In the genomic region with DNA sequence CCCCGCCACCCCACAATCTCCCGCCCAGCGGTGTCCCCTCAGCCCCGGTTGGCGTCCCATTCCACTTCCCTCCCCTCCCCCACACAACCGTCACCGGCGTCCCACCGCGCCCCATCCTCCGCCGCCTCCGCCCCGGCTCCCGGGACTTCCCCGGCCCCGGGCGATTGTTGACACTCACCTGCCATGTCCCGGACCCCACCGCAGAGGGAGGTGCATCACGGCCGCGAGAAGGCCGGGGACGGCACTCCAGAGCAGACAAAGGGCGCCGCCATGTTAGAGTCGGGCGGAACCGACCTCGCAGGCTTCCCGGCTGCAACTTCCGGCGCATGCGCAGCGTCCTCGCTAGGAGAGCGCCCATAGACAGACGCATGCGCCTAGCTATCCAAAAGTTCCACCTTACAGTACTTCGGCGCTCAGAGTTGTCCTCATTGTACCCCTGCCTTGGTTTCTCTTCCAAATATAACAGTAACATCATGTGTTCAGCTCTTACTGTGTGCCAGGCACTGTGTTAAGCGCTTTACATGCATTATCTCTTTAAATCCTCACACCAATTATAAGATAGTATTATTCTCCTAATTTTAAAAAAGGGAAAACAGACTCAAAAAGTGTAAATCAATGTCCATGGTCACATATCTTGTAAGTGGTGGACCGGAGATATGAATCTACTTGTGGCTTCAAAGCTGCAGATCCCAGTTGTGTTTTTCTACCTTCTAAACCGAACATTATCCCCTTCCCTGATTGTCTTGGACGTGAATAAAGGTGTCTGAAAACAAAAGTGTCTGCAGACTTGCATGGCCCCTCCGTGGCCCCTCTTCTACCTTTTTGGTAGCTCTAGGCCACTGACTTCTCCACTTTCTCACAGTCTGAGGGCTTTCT, we compare ENCODE assay signal across 8 cellular contexts. TPM values are rescaled to one million over a fixed set of nuclear protein-coding genes. Genes with fewer than 3 reads are reported as not detected.
DNase-seq lines count a peak whose midpoint lies in the region; ATAC-seq and TF ChIP-seq lines count a peak whose summit lies in the region.

A gene (minus strand): TSS at position 297 of the 876 bp plus-strand sequence. CDS start 27,606 bp downstream, outside the sequence.

- H3K9me3 ChIP-seq in mononuclear cell (ENCODE audit: low read depth, low read length): no peaks in the 10 kb centered on the region

- ATAC-seq in GM21528 (IDR thresholded peaks at IDR 0.05; ENCODE audit: low FRiP score, unreplicated experiment): peak; percentile 72

- H3K27me3 Mint-ChIP-seq in IgD-negative memory B cell: no peaks in the 10 kb centered on the region

- peaks cover 7% of the 10 kb centered on the region for H3K36me3 Mint-ChIP-seq in IgD-negative memory B cell

- H3K27ac Mint-ChIP-seq in IgD-negative memory B cell: peak within 1 kb of the TSS; percentile 93 to 97 (median 94)

- no peaks in the 10 kb centered on the region for H3K9me3 Mint-ChIP-seq in IgD-negative memory B cell

- H3K4me1 ChIP-seq in mononuclear cell (ENCODE audit: insufficient read depth, low read length): peaks cover 29% of the 10 kb centered on the region

- H3K27me3 ChIP-seq in mononuclear cell (ENCODE audit: insufficient read depth, low read length): no peaks in the 10 kb centered on the region

- peak within 1 kb of the TSS; percentile 89 to 98 (median 97) for H3K4me3 Mint-ChIP-seq in IgD-negative memory B cell

- DNase-seq in D341Med (ENCODE audit: low spot score) (peak; percentile 95), OCI-M1 (lab: John Stamatoyannopoulos, UW) (peak; percentile 95), activated T-cell treated with anti-CD3 and anti-CD28 coated beads for 24 hours (ENCODE audit: low read depth) (peak; percentile 93), epithelial cell of esophagus (ENCODE audit: low read depth) (peak; percentile 93)
- peak; percentile 92 to 93 for DNase-seq in stimulated activated CD8-positive, alpha-beta memory T cell treated with anti-CD3 and anti-CD28 coated beads, Interleukin-2, amount 100 ng/mL, for 48 hours (ENCODE audit: low read depth in 2 of 2)

- H3K4me1 Mint-ChIP-seq in IgD-negative memory B cell: peaks cover 18 to 33% (median 31%) of the 10 kb centered on the region in 3 donors

- H3K4me3 ChIP-seq in epithelial cell of esophagus (ENCODE audit: low read length): peak within 1 kb of the TSS; percentile 72
- peak within 1 kb of the TSS; percentile 79 for H3K4me3 ChIP-seq in mononuclear cell (ENCODE audit: low read length)

- no peak for TF ChIP-seq CTCF in epithelial cell of esophagus (IDR thresholded peaks at IDR 0.05; ENCODE audit: insufficient read depth, low read depth, low read length, missing control alignments)

RNA-seq across cellular contexts. Expression of the gene that starts here (rescaled TPM):
- 30.5 TPM for polyA plus RNA-seq in IgD-negative memory B cell
- 40.0 TPM for total RNA-seq in mononuclear cell

Comparison
In these comparisons a context has a peak if more than half of its experiments do, and no peak if none do; other contexts are left out.
1. Peak in every context shown above with its lines: DNase-seq, ATAC-seq and H3K4me3 ChIP-seq.